ENCODE assay signal across 8 cellular contexts in genomic region chr20:3046677-3047462, GRCh38. TPM values are rescaled to one million over a fixed set of nuclear protein-coding genes. Genes with fewer than 3 reads are reported as not detected.
A peak's percentile ranks its signal among the peaks of the same experiment; 100 is the strongest.
DNase-seq lines count a peak whose midpoint lies in the region; ATAC-seq and TF ChIP-seq lines count a peak whose summit lies in the region.

No MANE protein-coding gene starts in this region.

- POLR2A ChIA-PET in activated B cell treated with CpG ODN at 0.5 μM for 24 hours (lab: Charles Lee), result interaction anchor here (0.6 to 2.1 kb wide), 2 partner anchors 114 to 174 kb away, joined by 3 to 5 read pairs; partner anchors contain the start of gene PTPRA

- H3K27ac ChIP-seq in rectal smooth muscle tissue (ENCODE audit: low read depth, low read length), result peak overlapping the region; percentile 93

- intact Hi-C loops in activated B cell treated with CpG ODN at 0.5 μM for 24 hours (cut with micrococcal nuclease), result loop anchor here (2.0 to 10.0 kb wide), 6 partner anchors 112 to 1930 kb away; partner anchors contain the start of genes ADISSP, FASTKD5, NOP56 and PSMF1

- TF ChIP-seq CTCF in GM13976 (IDR thresholded peaks at IDR 0.05; ENCODE audit: borderline replicate concordance, control extremely low read depth, extremely low read depth, insufficient read depth, missing control alignments) (no peak), NB4 (IDR thresholded peaks at IDR 0.05; ENCODE audit: low read depth, low read length) (no peak), activated B cell treated with CpG ODN at 0.5 μM for 24 hours (IDR thresholded peaks at IDR 0.05) (no peak)

- H3K9me3 Mint-ChIP-seq in activated B cell treated with CpG ODN at 0.5 μM for 24 hours, result no peaks in the 10 kb centered on the region

- H3K27me3 ChIP-seq in rectal smooth muscle tissue (ENCODE audit: control insufficient read depth, insufficient read depth, low read length), result no peaks in the 10 kb centered on the region

- TF ChIP-seq POLR2A in NB4 (IDR thresholded peaks at IDR 0.05; ENCODE audit: extremely low read depth, insufficient read length), result no peak

- no peak for ATAC-seq in activated B cell treated with CpG ODN at 0.5 μM for 24 hours (ENCODE audit: low read depth)

- CTCF ChIA-PET in activated B cell treated with CpG ODN at 0.5 μM for 24 hours (lab: Charles Lee), result no interaction called here

- peaks cover 17% of the 10 kb centered on the region for H3K36me3 ChIP-seq in rectal smooth muscle tissue (ENCODE audit: control insufficient read depth, insufficient read depth, low read length)

- H3K4me1 ChIP-seq in rectal smooth muscle tissue (ENCODE audit: control insufficient read depth, insufficient read depth, low read length), result peaks cover 7% of the 10 kb centered on the region

- H3K4me3 ChIP-seq in NB4 (ENCODE audit: low read depth, low read length), result peak overlapping the region; percentile 92
- peak overlapping the region; percentile 73 for H3K4me3 ChIP-seq in rectal smooth muscle tissue (ENCODE audit: low read length)

- no peaks in the 10 kb centered on the region for H3K27me3 Mint-ChIP-seq in activated B cell treated with CpG ODN at 0.5 μM for 24 hours

- in situ Hi-C loops in GM13976 (cut with MboI; ENCODE audit: low sequenced_read_pairs, unreplicated experiment), result no loop called here

- H3K27ac Mint-ChIP-seq in activated B cell treated with CpG ODN at 0.5 μM for 24 hours, result peak overlapping the region; percentile 57

- peak overlapping the region; percentile 42 for H3K9ac ChIP-seq in rectal smooth muscle tissue (ENCODE audit: low read length)

- H3K36me3 Mint-ChIP-seq in activated B cell treated with CpG ODN at 0.5 μM for 24 hours (ENCODE audit: low read depth), result peaks cover 30% of the 10 kb centered on the region

- peaks cover 14% of the 10 kb centered on the region for H3K4me1 Mint-ChIP-seq in activated B cell treated with CpG ODN at 0.5 μM for 24 hours

- DNase-seq in GM13976 (ENCODE audit: low spot score), result peak; percentile 50
- no peak for DNase-seq in NB4 (ENCODE audit: low read depth)
- no peak for DNase-seq in activated B cell treated with CpG ODN at 0.5 μM for 24 hours
- DNase-seq in foreskin melanocyte, result peak; percentile 5
- DNase-seq in DMS114 treated with DMSO at 0.1 percent for 48 hours (lab: John Stamatoyannopoulos, UW; ENCODE audit: unreplicated experiment), result no peak
- DNase-seq in NOMO-1 (lab: John Stamatoyannopoulos, UW; ENCODE audit: unreplicated experiment in 2 of 2), result no peak
- no peak for DNase-seq in effector CD8-positive, alpha-beta T cell (lab: John Stamatoyannopoulos, UW)

- H3K4me3 Mint-ChIP-seq in activated B cell treated with CpG ODN at 0.5 μM for 24 hours, result peak overlapping the region; percentile 84

RNA-seq across cellular contexts. Expression of gene MRPS26, which starts 1.0 kb away (rescaled TPM):
- total RNA-seq in activated B cell treated with CpG ODN at 0.5 μM for 24 hours, result 30.6 and 34.7 TPM in 2 replicates

RNA-seq across cellular contexts. Expression of gene GNRH2, which starts 3.4 kb away (rescaled TPM):
- total RNA-seq in activated B cell treated with CpG ODN at 0.5 μM for 24 hours, result 0.75 TPM in 1 of 2 replicates, not detected in the other

RNA-seq across cellular contexts. Expression of gene OXT, which starts 24.6 kb away (rescaled TPM):
- total RNA-seq in activated B cell treated with CpG ODN at 0.5 μM for 24 hours, result not detected in 2 replicates

RNA-seq across cellular contexts. Expression of gene AVP, which starts 37.7 kb away (rescaled TPM):
- total RNA-seq in activated B cell treated with CpG ODN at 0.5 μM for 24 hours, result not detected in 2 replicates

Comparison
In these comparisons a context has a peak if more than half of its experiments do, and no peak if none do; other contexts are left out.
1. DNase-seq: peak in GM13976 (single experiment) and foreskin melanocyte (single experiment); none in NB4 (single experiment), activated B cell treated with CpG ODN at 0.5 μM for 24 hours (single experiment), DMS114 treated with DMSO at 0.1 percent for 48 hours (single experiment), NOMO-1 (0 of 2) and effector CD8-positive, alpha-beta T cell (single experiment).